ENCODE assay signal across 9 cellular contexts in genomic region chr14:53011053-53011462, GRCh38.
DNase-seq lines count a peak whose midpoint lies in the region; ATAC-seq, FAIRE-seq and TF ChIP-seq lines count a peak whose summit lies in the region.
"Had no signal": no experiment of that assay in that cellular context is flagged by ENCODE, and none has a peak within 500 bp of the region (broad histone marks: within the 10 kb centered on the region; RNA-seq: fewer than 3 reads in every experiment).

No MANE protein-coding gene starts in this region.

- H3K36me3 ChIP-seq in bronchial epithelial cell (ENCODE audit: control insufficient read depth, insufficient read depth, low read length) = no peaks in the 10 kb centered on the region
- H3K36me3 ChIP-seq in kidney epithelial cell (ENCODE audit: control insufficient read depth, insufficient read depth, low read length) = no peaks in the 10 kb centered on the region

- peaks cover 3 to 4% of the 10 kb centered on the region in 2 donors for H3K9me3 Mint-ChIP-seq in activated naive CD4-positive, alpha-beta T cell treated with anti-CD3 and anti-CD28 coated beads, Interleukin-2, amount 50 U/mL, for 72 hours
- H3K9me3 Mint-ChIP-seq in activated T-cell treated with anti-CD3 and anti-CD28 coated beads, Interleukin-2, amount 50 U/mL, for 4 hours = no peaks in the 10 kb centered on the region

- H3K4me1 Mint-ChIP-seq in activated T-cell treated with anti-CD3 and anti-CD28 coated beads, Interleukin-2, amount 50 U/mL, for 4 hours (ENCODE audit: low read depth) = no peaks in the 10 kb centered on the region

- TF ChIP-seq CTCF in bronchial epithelial cell (IDR thresholded peaks at IDR 0.05; ENCODE audit: insufficient read depth, low read length, severe bottlenecking) = no peak
- no peak for TF ChIP-seq CTCF in kidney epithelial cell (IDR thresholded peaks at IDR 0.05; ENCODE audit: insufficient read depth, low read length, poor library complexity, severe bottlenecking)

- no peak for ATAC-seq in activated naive CD4-positive, alpha-beta T cell treated with anti-CD3 and anti-CD28 coated beads, Interleukin-2, amount 50 U/mL, for 72 hours
- no peak for ATAC-seq in activated T-cell treated with anti-CD3 and anti-CD28 coated beads, Interleukin-2, amount 50 U/mL, for 4 hours
- ATAC-seq: stimulated activated naive B cell treated with anti-CD40 and anti-IgM and Interleukin-4, amounts not matched to agents 10 μg/mL and 1 μg/mL and 100 μg/mL, for 72 hours had no signal

- H3K27me3 ChIP-seq in bronchial epithelial cell (ENCODE audit: control insufficient read depth, insufficient read depth, low read length) (no peaks in the 10 kb centered on the region), kidney epithelial cell (ENCODE audit: control insufficient read depth, insufficient read depth, low read length) (no peaks in the 10 kb centered on the region)

- no peak overlapping the region for H3K27ac Mint-ChIP-seq in activated naive CD4-positive, alpha-beta T cell treated with anti-CD3 and anti-CD28 coated beads, Interleukin-2, amount 50 U/mL, for 72 hours
- H3K27ac Mint-ChIP-seq: stimulated activated naive B cell treated with anti-CD40 and anti-IgM and Interleukin-4, amounts not matched to agents 10 μg/mL and 1 μg/mL and 100 μg/mL, for 72 hours had no signal

- FAIRE-seq in bronchial epithelial cell (lab: Jason Lieb, UNC) = no peak

- no peak overlapping the region for H3K4me3 Mint-ChIP-seq in activated T-cell treated with anti-CD3 and anti-CD28 coated beads, Interleukin-2, amount 50 U/mL, for 4 hours
- H3K4me3 Mint-ChIP-seq: stimulated activated naive B cell treated with anti-CD40 and anti-IgM and Interleukin-4, amounts not matched to agents 10 μg/mL and 1 μg/mL and 100 μg/mL, for 72 hours had no signal

- H3K27me3 Mint-ChIP-seq in activated T-cell treated with anti-CD3 and anti-CD28 coated beads, Interleukin-2, amount 50 U/mL, for 4 hours (ENCODE audit: low read depth) = peaks cover 5% of the 10 kb centered on the region

- peaks cover 0 to 5% of the 10 kb centered on the region in 2 donors for H3K36me3 Mint-ChIP-seq in activated naive CD4-positive, alpha-beta T cell treated with anti-CD3 and anti-CD28 coated beads, Interleukin-2, amount 50 U/mL, for 72 hours
- H3K36me3 Mint-ChIP-seq in activated T-cell treated with anti-CD3 and anti-CD28 coated beads, Interleukin-2, amount 50 U/mL, for 4 hours (ENCODE audit: insufficient read depth) = peaks cover 3% of the 10 kb centered on the region
- H3K36me3 Mint-ChIP-seq: stimulated activated naive B cell treated with anti-CD40 and anti-IgM and Interleukin-4, amounts not matched to agents 10 μg/mL and 1 μg/mL and 100 μg/mL, for 72 hours had no signal

- peak; percentile 97 for DNase-seq in HS-27A (ENCODE audit: low read depth)
- peak; percentile 77 for DNase-seq in bronchial epithelial cell (ENCODE audit: low read depth)
- DNase-seq in kidney epithelial cell (ENCODE audit: low read depth) = peak; percentile 75
- peak; percentile 92 for DNase-seq in stromal cell of bone marrow (ENCODE audit: low read depth)
- DNase-seq in activated naive CD4-positive, alpha-beta T cell treated with anti-CD3 and anti-CD28 coated beads, Interleukin-2, amount 50 U/mL, for 72 hours (ENCODE audit: low spot score in 2 of 2) = no peak
- DNase-seq in NCI-H446 treated with DMSO at 0.1 percent for 48 hours (lab: John Stamatoyannopoulos, UW) = no peak
- DNase-seq in activated T-cell treated with anti-CD3 and anti-CD28 coated beads, Interleukin-2, amount 50 U/mL, for 4 hours = no peak
- DNase-seq in effector CD4-positive, alpha-beta T cell = no peak
- DNase-seq: stimulated activated naive B cell treated with anti-CD40 and anti-IgM and Interleukin-4, amounts not matched to agents 10 μg/mL and 1 μg/mL and 100 μg/mL, for 72 hours had no signal

- no peak overlapping the region for H3K4me3 ChIP-seq in bronchial epithelial cell (ENCODE audit: low read depth, low read length)
- no peak overlapping the region for H3K4me3 ChIP-seq in kidney epithelial cell (ENCODE audit: low read depth, low read length)

Comparison
In these comparisons a context has a peak if more than half of its experiments do, and no peak if none do; other contexts are left out.
1. DNase-seq: peak in HS-27A (single experiment), bronchial epithelial cell (single experiment), kidney epithelial cell (single experiment) and stromal cell of bone marrow (single experiment); none in activated naive CD4-positive, alpha-beta T cell treated with anti-CD3 and anti-CD28 coated beads, Interleukin-2, amount 50 U/mL, for 72 hours (0 of 2), NCI-H446 treated with DMSO at 0.1 percent for 48 hours (single experiment), activated T-cell treated with anti-CD3 and anti-CD28 coated beads, Interleukin-2, amount 50 U/mL, for 4 hours (single experiment) and effector CD4-positive, alpha-beta T cell (single experiment).